Comparison of ENCODE assay signal across 30 cellular contexts in genomic region chr22:43209523-43209890, GRCh38.
"Had no signal": no experiment of that assay in that cellular context is flagged by ENCODE, and none has a peak within 500 bp of the region (broad histone marks: within the 10 kb centered on the region; RNA-seq: fewer than 3 reads in every experiment).

No MANE protein-coding gene starts in this region.

- H3K4me3 Mint-ChIP-seq: naive B cell; naive thymus-derived CD8-positive, alpha-beta T cell; natural killer cell treated with Interleukin-12 subunit alpha and Interleukin-12 subunit beta and Interleukin-15 and Interleukin-18, amount 100 ng/mL, for 72 hours; neural progenitor cell; stimulated activated effector memory CD8-positive, alpha-beta T cell treated with anti-CD3 and anti-CD28 coated beads, Interleukin-12 subunit alpha, Interleukin-12 subunit beta, amount 100 ng/mL, for 72 hours; stimulated activated naive B cell treated with anti-CD40 and anti-IgM and Interleukin-4, amounts not matched to agents 10 μg/mL and 1 μg/mL and 100 μg/mL, for 72 hours; stimulated activated naive CD8-positive, alpha-beta T cell treated with anti-CD3 and anti-CD28 coated beads, Interleukin-15, Interleukin-2, amounts not matched to agents 100 ng/mL and 50 ng/mL, for 24 hours had no signal

- H2AFZ ChIP-seq: neural progenitor cell, parathyroid adenoma had no signal

- DNase-seq: naive B cell; nucleus accumbens; right cardiac atrium; right lobe of liver; sigmoid colon; spleen; stimulated activated CD4-positive, alpha-beta T cell treated with anti-CD3 and anti-CD28 coated beads, Interleukin-15, amount 100 ng/mL, for 24 hours; stimulated activated CD4-positive, alpha-beta T cell treated with anti-CD3 and anti-CD28 coated beads, Interleukin-2, amount 100 ng/mL, for 24 hours; stimulated activated CD4-positive, alpha-beta T cell treated with anti-CD3 and anti-CD28 coated beads, Interleukin-2, amount 100 ng/mL, for 48 hours; stimulated activated CD4-positive, alpha-beta T cell treated with anti-CD3 and anti-CD28 coated beads, Interleukin-4, amount 100 ng/mL, for 24 hours; stimulated activated naive B cell treated with anti-CD40 and anti-IgM and Interleukin-4, amounts not matched to agents 10 μg/mL and 1 μg/mL and 100 μg/mL, for 72 hours; stimulated activated naive CD4-positive, alpha-beta T cell treated with Interleukin-2 at 50 U/mL for 16 hours; stomach; thyroid gland; trophoblast cell had no signal

- H3K36me3 ChIP-seq: neural progenitor cell, neutrophil, ovary, right lobe of liver, sigmoid colon, thoracic aorta, thyroid gland, vagina had no signal

- H3K27me3 ChIP-seq: neural progenitor cell, ovary, right lobe of liver, spleen, thyroid gland, tibial nerve, upper lobe of left lung, vagina had no signal

- H3K27me3 Mint-ChIP-seq: naive thymus-derived CD8-positive, alpha-beta T cell; natural killer cell treated with Interleukin-12 subunit alpha and Interleukin-12 subunit beta and Interleukin-15 and Interleukin-18, amount 100 ng/mL, for 72 hours; stimulated activated naive CD8-positive, alpha-beta T cell treated with anti-CD3 and anti-CD28 coated beads, Interleukin-15, Interleukin-2, amounts not matched to agents 100 ng/mL and 50 ng/mL, for 24 hours had no signal

- H3K79me2 ChIP-seq: parathyroid adenoma had no signal

- H3K4me3 ChIP-seq: neural progenitor cell, ovary, psoas muscle, right lobe of liver, sigmoid colon, smooth muscle cell, spleen, stomach, thoracic aorta, thyroid gland, tibial nerve, upper lobe of left lung, vagina had no signal

- H3K27ac ChIP-seq: neural progenitor cell, neutrophil, ovary, parathyroid adenoma, psoas muscle, right lobe of liver, sigmoid colon, spleen, stomach, thoracic aorta, thyroid gland, tibial nerve, upper lobe of left lung, vagina had no signal

- H3K4me1 ChIP-seq: parathyroid adenoma, psoas muscle, right lobe of liver, sigmoid colon, stomach, thyroid gland, vagina had no signal

- H3K9me3 Mint-ChIP-seq: naive B cell; naive thymus-derived CD8-positive, alpha-beta T cell; natural killer cell treated with Interleukin-12 subunit alpha and Interleukin-12 subunit beta and Interleukin-15 and Interleukin-18, amount 100 ng/mL, for 72 hours; neural progenitor cell; stimulated activated naive B cell treated with anti-CD40 and anti-IgM and Interleukin-4, amounts not matched to agents 10 μg/mL and 1 μg/mL and 100 μg/mL, for 72 hours; stimulated activated naive CD8-positive, alpha-beta T cell treated with anti-CD3 and anti-CD28 coated beads, Interleukin-15, Interleukin-2, amounts not matched to agents 100 ng/mL and 50 ng/mL, for 24 hours had no signal

- H3K9me3 ChIP-seq: neutrophil, ovary, psoas muscle, right lobe of liver, sigmoid colon, spleen, stomach, thoracic aorta, thyroid gland, tibial nerve, upper lobe of left lung, vagina had no signal

- ATAC-seq: naive thymus-derived CD8-positive, alpha-beta T cell; natural killer cell treated with Interleukin-12 subunit alpha and Interleukin-12 subunit beta and Interleukin-15 and Interleukin-18, amount 100 ng/mL, for 72 hours; psoas muscle; right cardiac atrium; right lobe of liver; stimulated activated effector memory CD8-positive, alpha-beta T cell treated with anti-CD3 and anti-CD28 coated beads, Interleukin-12 subunit alpha, Interleukin-12 subunit beta, amount 100 ng/mL, for 72 hours; stimulated activated naive B cell treated with anti-CD40 and anti-IgM and Interleukin-4, amounts not matched to agents 10 μg/mL and 1 μg/mL and 100 μg/mL, for 72 hours had no signal

- H3K27ac Mint-ChIP-seq: natural killer cell treated with Interleukin-12 subunit alpha and Interleukin-12 subunit beta and Interleukin-15 and Interleukin-18, amount 100 ng/mL, for 72 hours; neural progenitor cell; progenitor cell of endocrine pancreas; stimulated activated effector memory CD8-positive, alpha-beta T cell treated with anti-CD3 and anti-CD28 coated beads, Interleukin-12 subunit alpha, Interleukin-12 subunit beta, amount 100 ng/mL, for 72 hours; stimulated activated naive B cell treated with anti-CD40 and anti-IgM and Interleukin-4, amounts not matched to agents 10 μg/mL and 1 μg/mL and 100 μg/mL, for 72 hours; stimulated activated naive CD8-positive, alpha-beta T cell treated with anti-CD3 and anti-CD28 coated beads, Interleukin-15, Interleukin-2, amounts not matched to agents 100 ng/mL and 50 ng/mL, for 24 hours had no signal

- H3K36me3 Mint-ChIP-seq: naive B cell; naive thymus-derived CD8-positive, alpha-beta T cell; natural killer cell treated with Interleukin-12 subunit alpha and Interleukin-12 subunit beta and Interleukin-15 and Interleukin-18, amount 100 ng/mL, for 72 hours; neural progenitor cell; stimulated activated naive B cell treated with anti-CD40 and anti-IgM and Interleukin-4, amounts not matched to agents 10 μg/mL and 1 μg/mL and 100 μg/mL, for 72 hours had no signal

- H3K4me2 ChIP-seq: neural progenitor cell, smooth muscle cell had no signal
